Comparison of ENCODE assay signal across 1 cellular context in genomic region chr13:44017756-44018309, GRCh38.
TF ChIP-seq lines count a peak whose summit lies in the region.

No MANE protein-coding gene starts in this region.

TF ChIP-seq in HepG2, 621 proteins besides CTCF, POLR2A, EP300 and RAD21 (continued from another document):
- TF ChIP-seq ZNF180 (CRISPR knock-in tag; IDR thresholded peaks at IDR 0.05; ENCODE audit: borderline replicate concordance, low read depth) (no peak), ZNF12 (CRISPR knock-in tag; IDR thresholded peaks at IDR 0.05) (no peak), BCL6 (CRISPR knock-in tag; IDR thresholded peaks at IDR 0.05) (no peak), EED (CRISPR knock-in tag; IDR thresholded peaks at IDR 0.05) (no peak), ZNF800 (CRISPR knock-in tag; IDR thresholded peaks at IDR 0.05) (no peak), KAT7 (CRISPR knock-in tag; IDR thresholded peaks at IDR 0.05; ENCODE audit: borderline replicate concordance) (no peak)
TF ChIP-seq in HepG2: peak in this region for 0.
